22 cellular contexts compared by ENCODE assay signal in genomic region chr3:185847506-185847905, GRCh38. TPM values are rescaled to one million over a fixed set of nuclear protein-coding genes. Genes with fewer than 3 reads are reported as not detected.
DNase-seq lines count a peak whose midpoint lies in the region; ATAC-seq and TF ChIP-seq lines count a peak whose summit lies in the region.
"Had no signal": no experiment of that assay in that cellular context is flagged by ENCODE, and none has a peak within 500 bp of the region (broad histone marks: within the 10 kb centered on the region; RNA-seq: fewer than 3 reads in every experiment).

No MANE protein-coding gene starts in this region.

- H2BK15ac ChIP-seq in IMR-90 (ENCODE audit: low read depth, low read length) (no peak overlapping the region), neuronal stem cell (ENCODE audit: low read length) (no peak overlapping the region)

- in situ Hi-C loops in IMR-90 (cut with MboI; ENCODE audit: low sequenced_read_pairs): no loop called here

- H2AK5ac ChIP-seq in IMR-90 (ENCODE audit: low read depth, low read length): no peak overlapping the region
- no peak overlapping the region for H2AK5ac ChIP-seq in neuronal stem cell (ENCODE audit: low read depth, low read length)

- H4K5ac ChIP-seq in IMR-90 (ENCODE audit: low read depth, low read length): no peak overlapping the region

- H3K23ac ChIP-seq in IMR-90 (ENCODE audit: low read depth, low read length) (no peak overlapping the region), neuronal stem cell (ENCODE audit: low read depth, low read length, poor library complexity) (no peak overlapping the region)

- 89% methylated on average over 2 of the region's 6 CpGs; no CpG with 5 or more reads in 1 of the 2 experiments for WGBS in IMR-90 (ENCODE audit: extremely low coverage in 2 of 2, insufficient read length in 1 of 2), 2 experiments
- WGBS in neuronal stem cell (ENCODE audit: extremely low coverage in 2 of 2, insufficient read length in 2 of 2, insufficient replicate concordance in 1 of 2), 2 donors: no CpG with 5 or more reads among the region's 6 CpGs
- WGBS in psoas muscle, 3 donors: 67 to 73% (median 67%) methylated on average over 6 of the region's 6 CpGs

- H3K18ac ChIP-seq in IMR-90 (ENCODE audit: low read depth, low read length): no peak overlapping the region
- H3K18ac ChIP-seq in neuronal stem cell (ENCODE audit: low read length): no peak overlapping the region

- H4K20me1 ChIP-seq in IMR-90 (ENCODE audit: insufficient read depth, low read length): no peaks in the 10 kb centered on the region

- H3K9ac ChIP-seq in IMR-90 (ENCODE audit: low read depth, low read length) (no peak overlapping the region), neuronal stem cell (ENCODE audit: low read depth, low read length, poor library complexity) (no peak overlapping the region)

- H3K9me3 ChIP-seq in IMR-90 (ENCODE audit: control insufficient read depth, insufficient read depth, low read length) (no peaks in the 10 kb centered on the region), neuronal stem cell (replicated peaks in 1 of 2; ENCODE audit: control insufficient read depth in 2 of 2, insufficient read depth in 1 of 2, low read depth in 1 of 2, low read length in 2 of 2) (no peaks in the 10 kb centered on the region), psoas muscle (no peaks in the 10 kb centered on the region)
- H3K9me3 ChIP-seq: A549, Caco-2 had no signal

- DNase-seq in EH (ENCODE audit: low read depth) (peak; percentile 66), IMR-90 (no peak), fibroblast of gingiva (ENCODE audit: low read depth) (peak; percentile 43), neuronal stem cell (ENCODE audit: low spot score) (no peak), psoas muscle (no peak), AML-193 (lab: John Stamatoyannopoulos, UW) (no peak)
- DNase-seq: Caco-2; CD4-positive, alpha-beta memory T cell; DMS 273 treated with DMSO at 0.1 percent for 48 hours; DMS79 treated with DMSO at 0.1 percent for 48 hours; GDM1; MM.1S; NCI-H1092; NCI-H1436; NCI-H187 treated with DMSO at 0.1 percent for 48 hours; NCI-H2107; NCI-H748 treated with DMSO at 0.1 percent for 48 hours; SIG-M5; T-cell had no signal

- TF ChIP-seq POLR2A in IMR-90 (IDR thresholded peaks at IDR 0.05; ENCODE audit: low read depth, low read length): no peak

- H3K4ac ChIP-seq in IMR-90 (ENCODE audit: low read depth, low read length) (no peak overlapping the region), neuronal stem cell (ENCODE audit: low read length) (no peak overlapping the region)

- no TSS peak for BruUV-seq in IMR-90 (replicated peaks; lab: Mats Ljungman, UMichigan)

- H3K14ac ChIP-seq in IMR-90 (replicated peaks; ENCODE audit: low read depth, low read length) (no peak overlapping the region), neuronal stem cell (ENCODE audit: low read length) (no peak overlapping the region)

- H2AFZ ChIP-seq in IMR-90 (replicated peaks; ENCODE audit: low read length, poor library complexity) (peak overlapping the region; percentile 23), neuronal stem cell (ENCODE audit: low read length) (peak overlapping the region; percentile 78)

- H2BK120ac ChIP-seq in IMR-90 (ENCODE audit: low read depth, low read length) (no peak overlapping the region), neuronal stem cell (ENCODE audit: low read depth, low read length) (no peak overlapping the region)

- POLR2A ChIA-PET in IMR-90 (lab: Charles Lee; ENCODE audit: unreplicated experiment): no interaction called here

- TF ChIP-seq CTCF in IMR-90 (conservative IDR thresholded peaks at IDR 0.05; ENCODE audit: low read depth, low read length) (no peak), psoas muscle (IDR thresholded peaks at IDR 0.05) (no peak)

- no peak overlapping the region for H4K8ac ChIP-seq in IMR-90 (ENCODE audit: low read depth in 2 of 2, low read length in 2 of 2)
- no peak overlapping the region for H4K8ac ChIP-seq in neuronal stem cell (ENCODE audit: low read depth, low read length)

- H3K4me1 ChIP-seq in IMR-90 (ENCODE audit: control insufficient read depth, insufficient read depth, low read length) (no peaks in the 10 kb centered on the region), neuronal stem cell (ENCODE audit: control insufficient read depth in 2 of 2, insufficient read depth in 1 of 2, low read depth in 1 of 2, low read length in 2 of 2) (no peaks in the 10 kb centered on the region), psoas muscle (no peaks in the 10 kb centered on the region)
- H3K4me1 ChIP-seq: A549, Caco-2 had no signal

- no peak overlapping the region for H2BK20ac ChIP-seq in IMR-90 (ENCODE audit: low read depth, low read length)

- H3K27me3 ChIP-seq in IMR-90 (ENCODE audit: control insufficient read depth, insufficient read depth, low read length) (peaks cover 7% of the 10 kb centered on the region), neuronal stem cell (ENCODE audit: control insufficient read depth in 3 of 3, insufficient read depth in 3 of 3, low read depth in 1 of 3, low read length in 3 of 3) (no peaks in the 10 kb centered on the region), psoas muscle (ENCODE audit: insufficient read depth in 3 of 3, low read length in 2 of 3) (peaks cover 0 to 13% (median 2%) of the 10 kb centered on the region in 3 donors)

- dilution Hi-C loops in IMR-90 (cut with HindIII; ENCODE audit: low sequenced_read_pairs, unreplicated experiment): no loop called here

- CTCF ChIA-PET in IMR-90 (lab: Yijun Ruan, JAX): no interaction called here

- H3K9me1 ChIP-seq in IMR-90 (ENCODE audit: insufficient read depth, low read length): no peaks in the 10 kb centered on the region

- no peak overlapping the region for H2AK9ac ChIP-seq in IMR-90 (replicated peaks; ENCODE audit: low read depth, low read length, poor library complexity)

- H3K27ac ChIP-seq in IMR-90 (ENCODE audit: insufficient read depth, low read length) (no peak overlapping the region), neuronal stem cell (replicated peaks; ENCODE audit: low read length) (no peak overlapping the region), psoas muscle (no peak overlapping the region)
- H3K27ac ChIP-seq: A549 had no signal

- TF ChIP-seq RAD21 in IMR-90 (IDR thresholded peaks at IDR 0.05; ENCODE audit: low read length): no peak

- no peaks in the 10 kb centered on the region for H3K79me1 ChIP-seq in IMR-90 (ENCODE audit: low read depth in 1 of 2, low read length in 2 of 2)
- H3K79me1 ChIP-seq in neuronal stem cell (ENCODE audit: low read depth, low read length): no peaks in the 10 kb centered on the region

- no peak overlapping the region for H3K56ac ChIP-seq in IMR-90 (ENCODE audit: extremely low read depth, insufficient read depth, low read length)

- H4K91ac ChIP-seq in IMR-90 (ENCODE audit: insufficient read depth, low read depth, low read length) (no peak overlapping the region), neuronal stem cell (ENCODE audit: low read depth, low read length, poor library complexity) (no peak overlapping the region)

- intact Hi-C loops in IMR-90 (cut with micrococcal nuclease) (no loop called here), psoas muscle (cut with DNase I) (no loop called here)

- H2BK5ac ChIP-seq in IMR-90 (ENCODE audit: low read depth, low read length, poor library complexity, severe bottlenecking) (no peak overlapping the region), neuronal stem cell (ENCODE audit: low read length) (no peak overlapping the region)

- H3K4me3 ChIP-seq in IMR-90 (ENCODE audit: insufficient read depth, low read depth, low read length): no peak overlapping the region
- no peak overlapping the region for H3K4me3 ChIP-seq in neuronal stem cell (ENCODE audit: low read length in 2 of 2)
- H3K4me3 ChIP-seq in psoas muscle: no peak overlapping the region
- H3K4me3 ChIP-seq: A549, K562 had no signal

- no peak overlapping the region for H2BK12ac ChIP-seq in neuronal stem cell (ENCODE audit: low read length)

- ATAC-seq in IMR-90 (ENCODE audit: low read depth): no peak
- ATAC-seq in psoas muscle: no peak
- ATAC-seq in HG03139 (IDR thresholded peaks at IDR 0.05; ENCODE audit: unreplicated experiment): no peak
- ATAC-seq: A549, K562, T-cell had no signal

- H3K36me3 ChIP-seq in IMR-90 (ENCODE audit: control insufficient read depth, insufficient read depth, low read length): no peaks in the 10 kb centered on the region
- no peaks in the 10 kb centered on the region for H3K36me3 ChIP-seq in neuronal stem cell (replicated peaks in 1 of 2; ENCODE audit: control insufficient read depth in 2 of 2, insufficient read depth in 2 of 2, low read length in 2 of 2)
- no peaks in the 10 kb centered on the region for H3K36me3 ChIP-seq in psoas muscle (ENCODE audit: insufficient read depth in 1 of 2, low read depth in 1 of 2)

- H3K4me2 ChIP-seq in IMR-90 (ENCODE audit: low read depth, low read length) (no peak overlapping the region), neuronal stem cell (ENCODE audit: insufficient read depth, low read length, poor library complexity, severe bottlenecking) (no peak overlapping the region)
- H3K4me2 ChIP-seq: A549 had no signal

TF ChIP-seq in IMR-90, 13 proteins besides CTCF, POLR2A, EP300 and RAD21 (continues in another document):
- TF ChIP-seq ELK1 (IDR thresholded peaks at IDR 0.05; ENCODE audit: borderline replicate concordance, low read depth, low read length) (no peak), CHD1 (IDR thresholded peaks at IDR 0.05; ENCODE audit: low read depth, low read length) (no peak), RFX5 (IDR thresholded peaks at IDR 0.05; ENCODE audit: low read depth, low read length) (no peak)
- TF ChIP-seq, protein P1, sequence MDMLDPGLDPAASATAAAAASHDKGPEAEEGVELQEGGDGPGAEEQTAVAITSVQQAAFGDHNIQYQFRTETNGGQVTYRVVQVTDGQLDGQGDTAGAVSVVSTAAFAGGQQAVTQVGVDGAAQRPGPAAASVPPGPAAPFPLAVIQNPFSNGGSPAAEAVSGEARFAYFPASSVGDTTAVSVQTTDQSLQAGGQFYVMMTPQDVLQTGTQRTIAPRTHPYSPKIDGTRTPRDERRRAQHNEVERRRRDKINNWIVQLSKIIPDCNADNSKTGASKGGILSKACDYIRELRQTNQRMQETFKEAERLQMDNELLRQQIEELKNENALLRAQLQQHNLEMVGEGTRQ (IDR thresholded peaks at IDR 0.05; ENCODE audit: low read depth, low read length): no peak

RNA-seq across cellular contexts. Expression of gene IGF2BP2, which starts 22.7 kb away (rescaled TPM):
- total RNA-seq in IMR-90 (2012; rRNA removed) (88.2 and 126 TPM in 2 replicates), psoas muscle (1 to 10 TPM; 2.1 to 5.6 (median 3.8) TPM)
- polyA plus RNA-seq in IMR-90 (2012; rRNA removed) (20.3 and 23.4 TPM in 2 replicates), psoas muscle (1 to 10 TPM; 1.1 to 2.3 (median 1.9) TPM)
- polyA plus RNA-seq in IMR-90 (2012; cell fraction: cytosol; rRNA removed): 9.7 and 14.1 TPM in 2 replicates
- 15.6 and 47.0 TPM in 2 replicates for polyA plus RNA-seq in IMR-90 (2012; cell fraction: nucleus; rRNA removed; ENCODE audit: low replicate concordance)
- polyA plus RNA-seq in neuronal stem cell (2013, experiment 1 of 2): 240 TPM
- polyA plus RNA-seq in neuronal stem cell (2013, experiment 2 of 2): 247 TPM
- total RNA-seq: CD4-positive, alpha-beta memory T cell had no signal
- polyA plus RNA-seq: CD4-positive, alpha-beta memory T cell had no signal

Comparison
In these comparisons a context has a peak if more than half of its experiments do, and no peak if none do; other contexts are left out.
1. DNase-seq: peak in EH (single experiment) and fibroblast of gingiva (single experiment); none in IMR-90 (single experiment), neuronal stem cell (single experiment), psoas muscle (0 of 2) and AML-193 (0 of 2).
2. RNA of gene IGF2BP2, which starts 22.7 kb away (total RNA-seq): 88.2 to 126 TPM in IMR-90; 2.1 to 5.6 TPM in psoas muscle; every median in the first group is over 10 times any median in the second.